In the genomic region with DNA sequence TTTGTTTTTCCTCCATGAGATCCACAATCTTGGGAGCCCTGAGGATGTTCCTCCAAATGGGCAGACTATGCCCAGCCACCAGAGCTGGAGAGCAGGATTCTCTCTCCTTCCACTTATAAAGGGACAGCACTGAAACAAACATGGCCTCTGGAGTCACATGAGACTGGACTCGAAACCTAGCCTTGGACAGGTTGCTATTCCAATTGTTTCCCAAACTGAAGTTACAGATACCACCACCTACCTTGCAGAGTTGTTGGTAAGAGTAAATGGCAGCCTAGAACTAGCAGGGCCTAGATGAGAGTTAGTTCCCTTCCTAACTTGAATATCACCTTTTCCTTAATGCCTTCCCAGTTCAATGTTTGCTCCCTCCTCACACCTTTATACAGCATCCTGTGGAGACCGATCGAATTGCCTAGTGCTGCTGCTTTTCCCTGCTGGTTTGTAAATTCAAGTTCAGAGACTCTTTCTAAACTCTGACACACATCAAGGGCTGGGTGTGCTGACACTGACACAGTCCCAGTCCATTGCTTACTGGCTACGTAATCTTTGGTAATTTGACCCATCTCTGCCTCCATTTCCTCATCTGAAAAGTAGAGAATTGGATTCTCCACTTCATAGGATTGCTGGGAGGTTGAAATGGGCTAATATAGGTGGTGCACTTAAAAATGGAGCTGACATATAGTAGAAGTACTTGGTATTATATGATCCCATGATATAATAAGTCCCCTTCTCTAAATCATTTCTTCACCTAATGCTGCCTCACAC, we compare ENCODE assay signal across 10 cellular contexts. TPM values are rescaled to one million over a fixed set of nuclear protein-coding genes. Genes with fewer than 3 reads are reported as not detected.
DNase-seq lines count a peak whose midpoint lies in the region; ATAC-seq and TF ChIP-seq lines count a peak whose summit lies in the region.
"Had no signal": no experiment of that assay in that cellular context is flagged by ENCODE, and none has a peak within 500 bp of the region (broad histone marks: within the 10 kb centered on the region; RNA-seq: fewer than 3 reads in every experiment).

No MANE protein-coding gene starts in this region.

- no peaks in the 10 kb centered on the region for H3K36me3 Mint-ChIP-seq in nephron progenitor cell (ENCODE audit: low read depth)

- no peaks in the 10 kb centered on the region for H3K9me3 ChIP-seq in BLaER1
- H3K9me3 ChIP-seq in HUES6 (ENCODE audit: control insufficient read depth, insufficient read depth, low read depth, low read length), result no peaks in the 10 kb centered on the region
- no peaks in the 10 kb centered on the region for H3K9me3 ChIP-seq in breast epithelium

- H3K9ac ChIP-seq in BLaER1 (peak overlapping the region; percentile 91), HUES6 (ENCODE audit: low read length) (no peak overlapping the region)

- H3K4me3 Mint-ChIP-seq in nephron progenitor cell, result peak overlapping the region; percentile 89

- DNase-seq in breast epithelium (ENCODE audit: low spot score in 2 of 2) (no peak), nephron progenitor cell (no peak), A172 (ENCODE audit: low spot score) (no peak)
- DNase-seq: MM.1S had no signal

- no peak for TF ChIP-seq POLR2A in breast epithelium (IDR thresholded peaks at IDR 0.05)

- H3K36me3 ChIP-seq in BLaER1 (peaks cover 11% of the 10 kb centered on the region), HUES6 (ENCODE audit: control insufficient read depth, insufficient read depth, low read length) (no peaks in the 10 kb centered on the region), breast epithelium (no peaks in the 10 kb centered on the region)

- H3K27ac ChIP-seq in BLaER1 (no peak overlapping the region), HUES6 (ENCODE audit: low read depth, low read length) (no peak overlapping the region), breast epithelium (peak overlapping the region; percentile 87 to 94)
- H3K27ac ChIP-seq: SK-N-MC had no signal

- H4K20me1 ChIP-seq in BLaER1, result peaks cover 40% of the 10 kb centered on the region

- H3K27me3 ChIP-seq in BLaER1, result no peaks in the 10 kb centered on the region
- H3K27me3 ChIP-seq in HUES6 (ENCODE audit: control insufficient read depth, insufficient read depth, low read length), result no peaks in the 10 kb centered on the region
- no peaks in the 10 kb centered on the region for H3K27me3 ChIP-seq in breast epithelium

- peaks cover 41% of the 10 kb centered on the region for H3K4me1 Mint-ChIP-seq in nephron progenitor cell

- H3K27ac Mint-ChIP-seq in nephron progenitor cell, result peak overlapping the region; percentile 83

- peak overlapping the region; percentile 83 for H3K4me3 ChIP-seq in BLaER1
- H3K4me3 ChIP-seq in HUES6 (ENCODE audit: low read depth, low read length), result peak overlapping the region; percentile 91
- peak overlapping the region in 2 of 3 donors; percentile 83 to 96 for H3K4me3 ChIP-seq in breast epithelium

- ATAC-seq in HG03521 (IDR thresholded peaks at IDR 0.05; ENCODE audit: unreplicated experiment) (no peak), GM18868 (IDR thresholded peaks at IDR 0.05; ENCODE audit: unreplicated experiment) (no peak), HG02798 (IDR thresholded peaks at IDR 0.05; ENCODE audit: poor library complexity, unreplicated experiment) (no peak)

- intact Hi-C loops in breast epithelium (cut with DNase I; ENCODE audit: low total_unique reads), result no loop called here

- H3K27me3 Mint-ChIP-seq in nephron progenitor cell (ENCODE audit: low read depth, poor library complexity), result no peaks in the 10 kb centered on the region

- H3K4me2 ChIP-seq in BLaER1, result peak overlapping the region; percentile 91

- peaks cover 50% of the 10 kb centered on the region for H3K4me1 ChIP-seq in BLaER1
- peaks cover 15% of the 10 kb centered on the region for H3K4me1 ChIP-seq in HUES6 (ENCODE audit: control insufficient read depth, insufficient read depth, low read length)
- H3K4me1 ChIP-seq in breast epithelium, result peaks cover 0 to 13% of the 10 kb centered on the region in 2 donors

- TF ChIP-seq CTCF in breast epithelium (IDR thresholded peaks at IDR 0.05) (no peak), nephron progenitor cell (IDR thresholded peaks at IDR 0.05) (no peak)

- no peaks in the 10 kb centered on the region for H3K9me3 Mint-ChIP-seq in nephron progenitor cell

RNA-seq across cellular contexts. Expression of a gene that starts 2.6 kb away (rescaled TPM):
- 100 to 1,000 TPM; 144 to 194 (median 175) TPM for total RNA-seq in breast epithelium
- total RNA-seq in A172 (2014; rRNA removed; shearing (Covaris generic)), result 103 and 141 TPM in 2 replicates

RNA-seq across cellular contexts. Expression of a gene that starts 10.3 kb away (rescaled TPM):
- total RNA-seq in breast epithelium, result 10 to 100 TPM; 32.8 to 42.7 (median 36.3) TPM
- total RNA-seq in A172 (2014; rRNA removed; shearing (Covaris generic)), result 9.3 and 14.1 TPM in 2 replicates

RNA-seq across cellular contexts. Expression of a gene that starts 11.9 kb away (rescaled TPM):
- total RNA-seq in breast epithelium, result 10 to 100 TPM; 19.8 to 24.9 (median 23.6) TPM
- total RNA-seq in A172 (2014; rRNA removed; shearing (Covaris generic)), result 39.3 and 53.6 TPM in 2 replicates

RNA-seq across cellular contexts. Expression of a gene that starts 58.3 kb away (rescaled TPM):
- 10 to 100 TPM; 16.2 to 23.9 (median 19.9) TPM for total RNA-seq in breast epithelium
- total RNA-seq in A172 (2014; rRNA removed; shearing (Covaris generic)), result 19.2 and 21.1 TPM in 2 replicates

Comparison
In these comparisons a context has a peak if more than half of its experiments do, and no peak if none do; other contexts are left out.
1. H3K27ac ChIP-seq: peak in breast epithelium (2 of 2); none in BLaER1 (single experiment) and HUES6 (single experiment).
2. Peak in every context shown above with its lines, with median percentiles within 50 percentile points of each other: H3K4me3 ChIP-seq.